In genomic region chr4:135122457-135122856, GRCh38 we compare ENCODE assay signal across 1 cellular context.
TF ChIP-seq lines count a peak whose summit lies in the region.

No MANE protein-coding gene starts in this region.

TF ChIP-seq in HepG2, 621 proteins besides CTCF, POLR2A, EP300 and RAD21 (continued from another document):
- TF ChIP-seq ATF2 (CRISPR knock-in tag; IDR thresholded peaks at IDR 0.05) (no peak), BRCA1 (CRISPR knock-in tag; IDR thresholded peaks at IDR 0.05) (no peak), RXRB (CRISPR knock-in tag; IDR thresholded peaks at IDR 0.05; ENCODE audit: borderline replicate concordance) (peak; percentile 44; the same call in 1 of the 2 replicates), NR2F1 (CRISPR knock-in tag; IDR thresholded peaks at IDR 0.05) (peak in 1 of 2 experiments; percentile 44; a peak in 1 of 4 replicates), ZNF639 (CRISPR knock-in tag; conservative IDR thresholded peaks at IDR 0.05) (no peak), RNF2 (conservative IDR thresholded peaks at IDR 0.05; ENCODE audit: low read depth) (no peak), HNF4G (IDR thresholded peaks at IDR 0.05; ENCODE audit: borderline replicate concordance, low read depth, low read length) (peak; percentile 23; the same call in 1 of the 2 replicates), HNF4G (CRISPR knock-in tag; IDR thresholded peaks at IDR 0.05; ENCODE audit: borderline replicate concordance, low read depth) (no peak), BCL6 (CRISPR knock-in tag; IDR thresholded peaks at IDR 0.05) (0 out of 2 replicates have a peak, but pooled peaks have one; percentile 16), ZNF280B (CRISPR knock-in tag; IDR thresholded peaks at IDR 0.05; ENCODE audit: borderline replicate concordance) (no peak), TP53 (CRISPR knock-in tag; conservative IDR thresholded peaks at IDR 0.05) (no peak), STAT6 (CRISPR knock-in tag; IDR thresholded peaks at IDR 0.05; ENCODE audit: borderline replicate concordance) (no peak), ZNF12 (CRISPR knock-in tag; IDR thresholded peaks at IDR 0.05) (no peak), SOX13 (IDR thresholded peaks at IDR 0.05) (no peak), SOX13 (CRISPR knock-in tag; conservative IDR thresholded peaks at IDR 0.05 in 1 of 2, IDR thresholded peaks at IDR 0.05 in 1 of 2) (peak in 1 of 2 experiments; percentile 55; a peak in 1 of 4 replicates), SOX6 (IDR thresholded peaks at IDR 0.05) (no peak), SOX6 (CRISPR knock-in tag; IDR thresholded peaks at IDR 0.05) (peak; percentile 46; the same call in 1 of the 2 replicates), ISX (CRISPR knock-in tag; conservative IDR thresholded peaks at IDR 0.05) (no peak), MAFK (conservative IDR thresholded peaks at IDR 0.05 in 1 of 2, IDR thresholded peaks at IDR 0.05 in 1 of 2; ENCODE audit: low read length in 2 of 2) (no peak), HNRNPL (IDR thresholded peaks at IDR 0.05; ENCODE audit: low read depth, low read length) (no peak), THRA (CRISPR knock-in tag; IDR thresholded peaks at IDR 0.05; ENCODE audit: borderline replicate concordance) (peak; percentile 88; the same call in 1 of the 2 replicates), MEIS1 (CRISPR knock-in tag; IDR thresholded peaks at IDR 0.05; ENCODE audit: borderline replicate concordance) (no peak), PAX8 (CRISPR knock-in tag; IDR thresholded peaks at IDR 0.05; ENCODE audit: borderline replicate concordance) (no peak), IKZF4 (CRISPR knock-in tag; IDR thresholded peaks at IDR 0.05; ENCODE audit: borderline replicate concordance, low read depth, not compliant biosample characterization) (no peak), KIAA2018 (CRISPR knock-in tag; IDR thresholded peaks at IDR 0.05; ENCODE audit: borderline replicate concordance) (no peak), NR2F6 (IDR thresholded peaks at IDR 0.05) (0 out of 2 replicates have a peak, but pooled peaks have one; percentile 33), NR2F6 (CRISPR knock-in tag; IDR thresholded peaks at IDR 0.05) (no peak), ADNP (CRISPR knock-in tag; IDR thresholded peaks at IDR 0.05) (no peak), GPN1 (CRISPR knock-in tag; IDR thresholded peaks at IDR 0.05; ENCODE audit: borderline replicate concordance) (no peak), PTBP1 (IDR thresholded peaks at IDR 0.05; ENCODE audit: low read depth, low read length, poor library complexity, severe bottlenecking) (no peak), TBL1XR1 (IDR thresholded peaks at IDR 0.05; ENCODE audit: borderline replicate concordance, low read length, partially characterized antibody) (no peak), PPARG (CRISPR knock-in tag; conservative IDR thresholded peaks at IDR 0.05) (0 out of 2 replicates have a peak, but pooled peaks have one; percentile 30), CREM (IDR thresholded peaks at IDR 0.05) (no peak), CREM (CRISPR knock-in tag; IDR thresholded peaks at IDR 0.05) (no peak), DRAP1 (CRISPR knock-in tag; IDR thresholded peaks at IDR 0.05) (no peak), ZNF577 (CRISPR knock-in tag; IDR thresholded peaks at IDR 0.05; ENCODE audit: borderline replicate concordance, low read depth) (no peak), SAP130 (CRISPR knock-in tag; IDR thresholded peaks at IDR 0.05; ENCODE audit: low read depth) (no peak)
